8 cellular contexts compared by ENCODE assay signal in the genomic region with DNA sequence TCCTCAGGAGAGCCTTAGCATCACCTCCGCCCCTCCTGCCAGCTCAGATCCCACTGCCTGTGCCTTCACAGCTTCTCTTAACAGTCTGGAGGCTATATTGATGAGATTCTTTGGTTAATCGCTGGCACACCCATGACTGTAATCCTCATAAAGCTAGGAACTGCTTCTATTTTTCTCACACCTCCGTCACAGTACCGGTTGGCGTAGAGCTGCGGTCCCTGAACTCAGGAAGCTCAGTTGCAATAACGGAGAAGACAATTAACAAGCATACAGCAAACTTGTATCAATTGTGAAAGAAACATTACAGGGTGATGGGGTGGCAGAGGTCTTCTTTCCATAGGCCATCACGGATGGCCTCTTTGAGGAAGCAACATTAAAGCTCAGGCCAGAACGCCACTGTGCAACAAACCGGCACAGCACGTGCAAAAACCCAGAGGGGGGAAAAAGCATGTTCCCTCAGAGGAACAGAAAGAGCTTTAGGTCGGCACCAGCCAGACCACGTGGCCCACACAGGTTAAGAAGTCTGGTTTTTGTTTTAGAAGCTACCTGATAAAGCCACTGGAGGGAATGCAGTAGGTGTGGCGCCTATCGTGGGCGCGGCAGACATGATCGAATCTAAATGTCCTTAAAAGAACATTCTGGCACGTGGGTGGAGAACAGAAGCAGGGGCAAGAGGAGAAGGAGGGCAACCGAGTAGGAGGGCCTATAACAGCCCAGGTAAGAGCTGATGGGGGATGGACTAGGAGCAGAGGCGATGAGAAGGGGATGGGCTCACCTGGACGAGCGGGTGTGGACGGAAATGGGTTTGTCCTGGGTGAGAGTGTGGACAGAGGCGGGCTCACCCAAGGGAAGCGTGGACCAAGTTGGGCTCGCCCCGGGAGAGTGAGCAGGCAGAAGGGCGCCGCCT. TPM values are rescaled to one million over a fixed set of nuclear protein-coding genes. Genes with fewer than 3 reads are reported as not detected.
DNase-seq lines count a peak whose midpoint lies in the region; TF ChIP-seq lines count a peak whose summit lies in the region.
"Not testable (repeated sequence)": the region's sequence is repeated elsewhere in the genome, so short reads cannot be mapped to it uniquely, and the experiment has no call there.

No MANE protein-coding gene starts in this region.

- POLR2A ChIA-PET in activated CD4-positive, alpha-beta memory T cell treated with anti-CD3 and anti-CD28 coated beads, Interleukin-2, amount 10 ng/mL, durations not matched to agents 7 days and 5 days (lab: Charles Lee), result interaction anchor here (1.1 to 1.2 kb wide), 3 partner anchors 15 to 96 kb away, joined by 3 to 4 read pairs (median 3); a partner anchor contains a TSS

- H3K4me1 Mint-ChIP-seq in activated CD4-positive, alpha-beta memory T cell treated with anti-CD3 and anti-CD28 coated beads, Interleukin-2, amount 10 ng/mL, durations not matched to agents 7 days and 5 days, result peaks cover 20% of the 10 kb centered on the region

- intact Hi-C loops in thyroid gland (cut with DNase I), result not testable (repeated sequence)

- 13 to 15% methylated on average over 21 to 22 of the region's 30 CpGs for WGBS in GM23248 (ENCODE audit: low coverage in 1 of 2, low lambda C conversion rate in 2 of 2, missing lambda C conversion rate in 2 of 2), 2 experiments
- WGBS in thyroid gland, 2 donors, result 19 to 25% methylated on average over 21 to 22 of the region's 30 CpGs

- H3K4me3 ChIP-seq in GM08714 (ENCODE audit: low read length), result peak overlapping the region; percentile 94
- H3K4me3 ChIP-seq in GM23248, result peak overlapping the region; percentile 78
- H3K4me3 ChIP-seq in Karpas-422 (ENCODE audit: low read length), result peak overlapping the region; percentile 81
- H3K4me3 ChIP-seq in coronary artery, result peak overlapping the region; percentile 98
- H3K4me3 ChIP-seq in iPS-15b (ENCODE audit: low read depth, low read length), result peak overlapping the region; percentile 83
- peak overlapping the region; percentile 56 for H3K4me3 ChIP-seq in neuron (ENCODE audit: low read length)
- peak overlapping the region; percentile 39 to 92 (median 71) for H3K4me3 ChIP-seq in thyroid gland (replicated peaks in 1 of 3)

- not testable (repeated sequence) for H3K4me1 ChIP-seq in GM23248 (ENCODE audit: insufficient read depth); iPS-15b (ENCODE audit: control insufficient read depth, insufficient read depth, low read length); neuron (ENCODE audit: insufficient read depth, low read length); thyroid gland
- H3K4me1 ChIP-seq in Karpas-422 (ENCODE audit: low read length), result peaks cover 15% of the 10 kb centered on the region

- not testable (repeated sequence) for H3K9me3 ChIP-seq in GM23248 (ENCODE audit: low read depth); Karpas-422 (ENCODE audit: low read length); iPS-15b (ENCODE audit: control insufficient read depth, insufficient read depth, low read length); neuron (ENCODE audit: low read length); thyroid gland

- H3K9ac ChIP-seq in GM23248 (peak overlapping the region; percentile 95), Karpas-422 (ENCODE audit: low read length) (peak overlapping the region; percentile 86), iPS-15b (ENCODE audit: low read depth, low read length) (peak overlapping the region; percentile 90)

- peak overlapping the region; percentile 89 for H3K27ac Mint-ChIP-seq in activated CD4-positive, alpha-beta memory T cell treated with anti-CD3 and anti-CD28 coated beads, Interleukin-2, amount 10 ng/mL, durations not matched to agents 7 days and 5 days

- not testable (repeated sequence) for H3K9me3 Mint-ChIP-seq in activated CD4-positive, alpha-beta memory T cell treated with anti-CD3 and anti-CD28 coated beads, Interleukin-2, amount 10 ng/mL, durations not matched to agents 7 days and 5 days

- H3K4me2 ChIP-seq in GM23248 (ENCODE audit: unreplicated experiment), result peak overlapping the region; percentile 76
- peak overlapping the region; percentile 96 for H3K4me2 ChIP-seq in Karpas-422 (ENCODE audit: low read depth, low read length, poor library complexity, severe bottlenecking)

- peaks cover 42% of the 10 kb centered on the region for H3K79me2 ChIP-seq in GM23248 (ENCODE audit: insufficient read depth)
- peaks cover 23% of the 10 kb centered on the region for H3K79me2 ChIP-seq in Karpas-422 (ENCODE audit: low read length)

- CTCF ChIA-PET in activated CD4-positive, alpha-beta memory T cell treated with anti-CD3 and anti-CD28 coated beads, Interleukin-2, amount 10 ng/mL, durations not matched to agents 7 days and 5 days (lab: Charles Lee), result interaction anchor here (0.7 kb wide), 1 partner anchor 9 kb away, joined by 3 read pairs; no protein-coding TSS in a partner anchor

- in situ Hi-C loops in GM23248 (cut with MboI), result not testable (repeated sequence)

- not testable (repeated sequence) for H3F3A ChIP-seq in GM23248 (ENCODE audit: insufficient read depth)

- H2AFZ ChIP-seq in GM23248 (peak overlapping the region; percentile 93), neuron (ENCODE audit: low read depth, low read length) (peak overlapping the region; percentile 51)
- H2AFZ ChIP-seq in Karpas-422 (ENCODE audit: low read length), result not testable (repeated sequence)

- not testable (repeated sequence) for H3K27me3 ChIP-seq in GM23248 (replicated peaks; ENCODE audit: insufficient read depth); Karpas-422 (ENCODE audit: low read length); iPS-15b (ENCODE audit: control insufficient read depth, insufficient read depth, low read length); neuron (ENCODE audit: insufficient read depth, low read length); thyroid gland

- H3K36me3 ChIP-seq in GM23248 (ENCODE audit: low read depth); thyroid gland: not testable (repeated sequence)
- H3K36me3 ChIP-seq in Karpas-422 (ENCODE audit: insufficient read depth, low read length), result peaks cover 13% of the 10 kb centered on the region
- H3K36me3 ChIP-seq in iPS-15b (ENCODE audit: control insufficient read depth, insufficient read depth, low read length), result peaks cover 24% of the 10 kb centered on the region
- peaks cover 23% of the 10 kb centered on the region for H3K36me3 ChIP-seq in neuron (ENCODE audit: insufficient read depth, low read length)

- H4K20me1 ChIP-seq in GM23248 (ENCODE audit: insufficient read depth); Karpas-422 (ENCODE audit: insufficient read depth, low read depth, low read length): not testable (repeated sequence)

- not testable (repeated sequence) for H3K27me3 Mint-ChIP-seq in activated CD4-positive, alpha-beta memory T cell treated with anti-CD3 and anti-CD28 coated beads, Interleukin-2, amount 10 ng/mL, durations not matched to agents 7 days and 5 days

- TF ChIP-seq CTCF in coronary artery (IDR thresholded peaks at IDR 0.05); thyroid gland (IDR thresholded peaks at IDR 0.05): not testable (repeated sequence)

- not testable (repeated sequence) for H3K9me2 ChIP-seq in GM23248 (ENCODE audit: insufficient read depth); Karpas-422 (replicated peaks; ENCODE audit: insufficient read depth, low read length)

- peaks cover 20% of the 10 kb centered on the region for H3K36me3 Mint-ChIP-seq in activated CD4-positive, alpha-beta memory T cell treated with anti-CD3 and anti-CD28 coated beads, Interleukin-2, amount 10 ng/mL, durations not matched to agents 7 days and 5 days (ENCODE audit: low read depth)

- H3K27ac ChIP-seq in GM23248, result not testable (repeated sequence)
- peak overlapping the region; percentile 47; the same call in 1 of the 2 replicates for H3K27ac ChIP-seq in Karpas-422 (ENCODE audit: low read length)
- H3K27ac ChIP-seq in coronary artery, result peak overlapping the region; percentile 57 to 83
- peak overlapping the region; percentile 67 to 70 (median 67) for H3K27ac ChIP-seq in thyroid gland

- DNase-seq in GM23248; Karpas-422; coronary artery (ENCODE audit: low spot score); thyroid gland: not testable (repeated sequence)
- peak; percentile 31 for DNase-seq in activated CD4-positive, alpha-beta memory T cell treated with anti-CD3 and anti-CD28 coated beads, Interleukin-2, amount 10 ng/mL, durations not matched to agents 7 days and 5 days

- not testable (repeated sequence) for TF ChIP-seq POLR2A in thyroid gland (IDR thresholded peaks at IDR 0.05)

- peak overlapping the region; percentile 96 for H3K4me3 Mint-ChIP-seq in activated CD4-positive, alpha-beta memory T cell treated with anti-CD3 and anti-CD28 coated beads, Interleukin-2, amount 10 ng/mL, durations not matched to agents 7 days and 5 days

RNA-seq across cellular contexts. Expression of a gene that starts 0.7 kb away (rescaled TPM):
- total RNA-seq in GM23248 (2014; rRNA removed; shearing (Covaris generic)), result 23.9 and 31.7 TPM in 2 replicates
- polyA plus RNA-seq in GM23248 (2016; fragmentation: Nextera tagmentation; extraction: Ambion mirVana), result 48.2 and 50.8 TPM in 2 replicates
- 19.2 and 45.1 TPM in 2 replicates for total RNA-seq in Karpas-422 (2014; rRNA removed; shearing (Covaris generic); ENCODE audit: low replicate concordance)
- total RNA-seq in activated CD4-positive, alpha-beta memory T cell treated with anti-CD3 and anti-CD28 coated beads, Interleukin-2, amount 10 ng/mL, durations not matched to agents 7 days and 5 days, result 10 to 100 TPM; 58.8 to 62.5 TPM
- total RNA-seq in thyroid gland, result 10 to 100 TPM; 20.2 to 27.8 (median 26.8) TPM

RNA-seq across cellular contexts. Expression of a gene that starts 34.9 kb away (rescaled TPM):
- total RNA-seq in GM23248 (2014; rRNA removed; shearing (Covaris generic)), result 2.8 and 4.8 TPM in 2 replicates
- 5.0 and 5.1 TPM in 2 replicates for polyA plus RNA-seq in GM23248 (2016; fragmentation: Nextera tagmentation; extraction: Ambion mirVana)
- 3.2 and 3.7 TPM in 2 replicates for total RNA-seq in Karpas-422 (2014; rRNA removed; shearing (Covaris generic); ENCODE audit: low replicate concordance)
- total RNA-seq in activated CD4-positive, alpha-beta memory T cell treated with anti-CD3 and anti-CD28 coated beads, Interleukin-2, amount 10 ng/mL, durations not matched to agents 7 days and 5 days, result under 1 TPM; 0.55 to 0.81 TPM
- total RNA-seq in thyroid gland, result 1 to 10 TPM in 2 of 4 donors, under 1 TPM in 1, not detected in 1; 0.83 to 5.1 (median 3.1) TPM
